8 cellular contexts compared by ENCODE assay signal in the genomic region with DNA sequence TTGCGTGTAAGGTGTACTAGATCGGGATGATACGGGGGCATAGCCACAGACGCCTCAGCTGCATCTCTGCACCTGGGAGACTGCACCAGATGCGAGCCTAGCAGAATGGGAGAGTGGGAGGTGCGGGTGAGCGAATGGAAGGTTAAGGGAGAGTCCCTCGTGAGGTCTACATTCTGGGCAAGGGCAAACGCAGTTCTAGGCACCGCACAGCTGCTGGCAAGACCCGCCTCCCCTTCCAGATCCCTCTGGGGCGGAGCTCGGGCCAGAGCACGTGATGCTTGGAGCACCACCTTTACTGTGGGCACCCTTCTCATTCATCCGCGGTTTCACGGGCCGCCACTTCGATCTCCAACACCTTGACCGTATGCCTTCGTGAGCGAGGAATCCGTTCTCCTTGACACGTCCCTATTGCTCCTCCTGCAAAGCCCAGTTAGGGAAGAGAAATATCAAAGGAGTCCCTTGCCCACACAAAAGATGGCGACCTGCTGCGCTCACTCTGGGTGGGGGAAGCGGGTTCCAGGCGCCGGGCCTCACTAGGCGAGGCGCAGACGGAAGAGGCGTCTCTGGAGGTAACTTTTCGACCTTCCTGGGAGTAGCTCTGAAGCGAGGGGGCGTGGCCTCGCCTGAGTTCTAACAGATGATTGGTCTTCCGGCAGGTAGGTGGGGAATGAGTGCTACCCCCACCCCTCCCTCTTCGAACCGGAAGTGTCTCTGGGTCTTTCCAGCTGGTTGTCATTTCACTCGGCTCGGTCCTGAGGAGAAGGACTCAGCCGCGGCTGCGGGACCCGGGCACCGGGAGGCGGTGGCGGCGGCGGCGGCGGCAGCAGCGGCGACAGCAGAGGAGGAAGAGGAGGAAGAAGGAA. TPM values are rescaled to one million over a fixed set of nuclear protein-coding genes. Genes with fewer than 3 reads are reported as not detected.
DNase-seq lines count a peak whose midpoint lies in the region; ATAC-seq and TF ChIP-seq lines count a peak whose summit lies in the region.

TSS of gene CPEB4 (plus strand) at position 740 of the 863 bp plus-strand sequence. CDS start 1,385 bp downstream, outside the sequence.

- intact Hi-C loops in Right ventricle myocardium inferior (cut with DNase I): loop anchor here (2.0 to 5.0 kb wide), 3 partner anchors 34 to 271 kb away; partner anchors contain the start of gene BOD1
- intact Hi-C loops in ovary (cut with DNase I): no loop called here
- intact Hi-C loops in thyroid gland (cut with DNase I): no loop called here

- H3K4me1 ChIP-seq in ovary (ENCODE audit: insufficient read depth) (peaks cover 3% of the 10 kb centered on the region), thyroid gland (peaks cover 19 to 25% of the 10 kb centered on the region in 2 donors)

- H3K27me3 ChIP-seq in ovary (no peaks in the 10 kb centered on the region), thyroid gland (no peaks in the 10 kb centered on the region)

- TF ChIP-seq CTCF in GM12864 (IDR thresholded peaks at IDR 0.05; ENCODE audit: low read depth, low read length, missing control alignments) (no peak), ovary (IDR thresholded peaks at IDR 0.05) (no peak), thyroid gland (IDR thresholded peaks at IDR 0.05) (no peak)

- H3K27ac ChIP-seq in ovary (peak within 1 kb of the TSS; percentile 59 to 90), thyroid gland (peak within 1 kb of the TSS; percentile 95 to 97 (median 96))

- TF ChIP-seq EP300 in ovary (IDR thresholded peaks at IDR 0.05): no peak

- DNase-seq in GM12864 (ENCODE audit: low read depth) (peak; percentile 99), NCI-H1417 (lab: John Stamatoyannopoulos, UW) (peak; percentile 92 to 99 (median 98)), SW 1271 (lab: John Stamatoyannopoulos, UW) (peak; percentile 98 to 99), Right ventricle myocardium inferior (ENCODE audit: missing footprints) (peak; percentile 99), ovary (peak; percentile 98 to 99 (median 99)), thyroid gland (peak; percentile 99 to 100)
- peak; percentile 90 for DNase-seq in activated naive CD8-positive, alpha-beta T cell treated with anti-CD3 and anti-CD28 coated beads, Interleukin-2, amount 50 U/mL, for 16 hours (ENCODE audit: low read depth, low spot score)

- H3K9me3 ChIP-seq in ovary (no peaks in the 10 kb centered on the region), thyroid gland (no peaks in the 10 kb centered on the region)

- TF ChIP-seq POLR2A in ovary (IDR thresholded peaks at IDR 0.05) (peak; percentile 90), thyroid gland (IDR thresholded peaks at IDR 0.05) (peak; percentile 99 to 100)

- WGBS in ovary, 3 donors: 1 to 3% (median 1%) methylated on average over 55 of the region's 55 CpGs
- 6 to 7% methylated on average over 51 to 54 of the region's 55 CpGs for WGBS in thyroid gland, 2 donors

- H3K36me3 ChIP-seq in ovary (no peaks in the 10 kb centered on the region), thyroid gland (no peaks in the 10 kb centered on the region)

- H3K4me3 ChIP-seq in GM12864 (ENCODE audit: low read depth, low read length) (peak within 1 kb of the TSS; percentile 88), ovary (peak within 1 kb of the TSS; percentile 73), thyroid gland (replicated peaks in 1 of 3) (peak within 1 kb of the TSS; percentile 76 to 99 (median 82))

- ATAC-seq in HG02759 (IDR thresholded peaks at IDR 0.05; ENCODE audit: unreplicated experiment) (peak; percentile 95), Right ventricle myocardium inferior (peak; percentile 97)

RNA-seq across cellular contexts. Expression of gene CPEB4, which starts in this region (rescaled TPM):
- total RNA-seq in Right ventricle myocardium inferior (116 TPM), ovary (10 to 100 TPM; 14.5 to 50.1 (median 23.2) TPM), thyroid gland (10 to 100 TPM; 51.5 to 69.5 (median 66.1) TPM)
- polyA plus RNA-seq in ovary: 10 to 100 TPM in 1 of 2 donors, 1 to 10 TPM in 1; 7.2 to 26.0 TPM

Comparison
In these comparisons a context has a peak if more than half of its experiments do, and no peak if none do; other contexts are left out.
1. Peak in every context shown above with its lines: DNase-seq, ATAC-seq, H3K4me3 ChIP-seq and H3K27ac ChIP-seq.